ENCODE assay signal across 10 cellular contexts in the genomic region with DNA sequence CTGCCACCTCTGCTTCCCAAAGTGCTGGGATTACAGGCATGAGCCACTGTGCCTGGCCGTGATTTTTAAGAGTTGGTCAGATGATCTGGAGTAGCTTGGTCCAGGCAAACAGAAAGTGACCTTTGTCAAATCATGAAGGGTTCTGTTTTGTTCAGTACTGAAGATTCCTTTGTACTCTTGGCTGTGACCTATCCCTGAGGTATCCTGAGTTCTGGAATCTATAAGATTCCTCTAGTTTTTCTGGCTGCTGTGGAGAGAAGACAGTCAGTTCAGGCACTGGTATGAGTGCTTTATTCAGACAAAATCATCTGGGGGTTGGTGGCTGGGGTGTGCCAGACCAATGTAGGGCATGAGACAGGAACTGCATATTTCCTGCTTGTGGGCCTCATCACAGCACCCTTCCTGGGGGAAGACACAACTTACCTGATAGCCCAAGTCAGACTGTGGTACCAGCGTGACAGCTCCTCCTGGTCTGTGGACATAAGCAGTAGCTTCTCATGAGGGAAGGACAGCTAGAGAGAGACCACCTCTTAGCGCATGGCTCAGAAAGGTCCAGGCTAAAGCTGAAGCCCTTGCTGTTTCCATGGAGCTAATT. TPM values are rescaled to one million over a fixed set of nuclear protein-coding genes. Genes with fewer than 3 reads are reported as not detected.
DNase-seq lines count a peak whose midpoint lies in the region; ATAC-seq and TF ChIP-seq lines count a peak whose summit lies in the region.
"Had no signal": no experiment of that assay in that cellular context is flagged by ENCODE, and none has a peak within 500 bp of the region (broad histone marks: within the 10 kb centered on the region; RNA-seq: fewer than 3 reads in every experiment).

No MANE protein-coding gene starts in this region.

- H3K4me1 Mint-ChIP-seq in T-cell: peaks cover 80 to 88% (median 86%) of the 10 kb centered on the region in 3 donors

- no peak overlapping the region for H4K8ac ChIP-seq in mesenchymal stem cell (ENCODE audit: low read length)

- peaks cover 16% of the 10 kb centered on the region for H3K79me1 ChIP-seq in mesenchymal stem cell (replicated peaks; ENCODE audit: low read length, poor library complexity, severe bottlenecking)

- no peak overlapping the region for H2BK120ac ChIP-seq in mesenchymal stem cell (ENCODE audit: low read depth, low read length)

- H3K9me3 Mint-ChIP-seq in T-cell: no peaks in the 10 kb centered on the region

- no peak overlapping the region for H2BK12ac ChIP-seq in mesenchymal stem cell (ENCODE audit: low read length in 2 of 2)

- peaks cover 23% of the 10 kb centered on the region for H3K36me3 Mint-ChIP-seq in T-cell

- no peak overlapping the region for H3K4ac ChIP-seq in mesenchymal stem cell (ENCODE audit: low read depth in 1 of 2, low read length in 2 of 2)

- no peak for TF ChIP-seq EP300 in sigmoid colon (IDR thresholded peaks at IDR 0.05)

- H3K27me3 ChIP-seq in sigmoid colon (no peaks in the 10 kb centered on the region), mesenchymal stem cell (ENCODE audit: control insufficient read depth in 1 of 2, insufficient read depth in 1 of 2, low read length in 2 of 2) (no peaks in the 10 kb centered on the region)

- H3K4me2 ChIP-seq in mesenchymal stem cell (ENCODE audit: low read length, poor library complexity, severe bottlenecking): no peak overlapping the region

- no peak overlapping the region for H3K23ac ChIP-seq in mesenchymal stem cell (ENCODE audit: low read length in 2 of 2)

- H3K18ac ChIP-seq in mesenchymal stem cell (ENCODE audit: low read depth in 1 of 2, low read length in 2 of 2): no peak overlapping the region

- TF ChIP-seq CTCF in sigmoid colon (IDR thresholded peaks at IDR 0.05): no peak

- H4K91ac ChIP-seq in mesenchymal stem cell (ENCODE audit: low read length): no peak overlapping the region

- peaks cover 0 to 13% (median 10%) of the 10 kb centered on the region in 4 donors for H3K36me3 ChIP-seq in sigmoid colon
- peaks cover 18 to 33% of the 10 kb centered on the region in 2 experiments for H3K36me3 ChIP-seq in mesenchymal stem cell (ENCODE audit: control insufficient read depth in 1 of 2, insufficient read depth in 2 of 2, low read depth in 1 of 2, low read length in 2 of 2)

- H3K27ac Mint-ChIP-seq in T-cell: peak overlapping the region; percentile 92 to 93

- POLR2A ChIA-PET in T-cell (lab: Charles Lee): no interaction called here

- CTCF ChIA-PET in T-cell (lab: Charles Lee): interaction anchor here (0.5 to 7.1 kb wide), 11 partner anchors 14 to 584 kb away, joined by 3 to 122 read pairs (median 3); a partner anchor contains a TSS

- peak; percentile 34 for DNase-seq in EH (ENCODE audit: low read depth)
- DNase-seq in T-cell: peak in 27 of 34 experiments; percentile 27 to 55 (median 41)
- DNase-seq in effector CD4-positive, alpha-beta T cell: peak; percentile 33
- DNase-seq in sigmoid colon: no peak
- DNase-seq in mesenchymal stem cell: no peak
- DNase-seq: stimulated activated CD4-positive, alpha-beta T cell treated with anti-CD3 and anti-CD28 coated beads, Interleukin-2, amount 100 ng/mL, for 48 hours had no signal

- peak in 1 of 4 experiments; percentile 21 for ATAC-seq in T-cell (replicated peaks in 1 of 4)
- no peak for ATAC-seq in GM18520 (IDR thresholded peaks at IDR 0.05; ENCODE audit: unreplicated experiment)
- ATAC-seq in HG02759 (IDR thresholded peaks at IDR 0.05; ENCODE audit: unreplicated experiment): no peak
- ATAC-seq in GM21717 (IDR thresholded peaks at IDR 0.05; ENCODE audit: unreplicated experiment): no peak

- H3K4me3 ChIP-seq in sigmoid colon: no peak overlapping the region
- no peak overlapping the region for H3K4me3 ChIP-seq in mesenchymal stem cell (ENCODE audit: insufficient read depth in 1 of 2, low read depth in 1 of 2, low read length in 2 of 2)

- H2AFZ ChIP-seq in mesenchymal stem cell (ENCODE audit: low read depth, low read length): no peak overlapping the region

- H3K4me1 ChIP-seq in sigmoid colon (peaks cover 0 to 71% (median 63%) of the 10 kb centered on the region in 4 donors), mesenchymal stem cell (ENCODE audit: control insufficient read depth, insufficient read depth, low read depth, low read length) (peaks cover 20% of the 10 kb centered on the region)

- H3K14ac ChIP-seq in mesenchymal stem cell (ENCODE audit: low read length in 2 of 2): no peak overlapping the region

- H2BK5ac ChIP-seq in mesenchymal stem cell (ENCODE audit: low read depth, low read length, poor library complexity, severe bottlenecking): no peak overlapping the region

- H3K9ac ChIP-seq in mesenchymal stem cell (ENCODE audit: low read length): no peak overlapping the region

- intact Hi-C loops in sigmoid colon (cut with DNase I): no loop called here

- H3K4me3 Mint-ChIP-seq in T-cell: peak overlapping the region; percentile 46 to 93 (median 64)

- H2BK15ac ChIP-seq in mesenchymal stem cell (ENCODE audit: low read depth, poor library complexity, severe bottlenecking): no peak overlapping the region

- H3K27ac ChIP-seq in sigmoid colon (peak overlapping the region; percentile 97 to 98 (median 98)), mesenchymal stem cell (ENCODE audit: low read length, poor library complexity, severe bottlenecking) (no peak overlapping the region)

- no peak overlapping the region for H2AK5ac ChIP-seq in mesenchymal stem cell (ENCODE audit: low read length, severe bottlenecking)

- 65% methylated on average over 3 of the region's 3 CpGs for WGBS in sigmoid colon, 2 donors
- WGBS in mesenchymal stem cell: 94% methylated on average over 3 of the region's 3 CpGs

- H3K9me3 ChIP-seq in sigmoid colon: no peaks in the 10 kb centered on the region
- no peaks in the 10 kb centered on the region for H3K9me3 ChIP-seq in mesenchymal stem cell (ENCODE audit: control insufficient read depth, low read length)

- TF ChIP-seq POLR2A in sigmoid colon (IDR thresholded peaks at IDR 0.05): no peak

- H3K27me3 Mint-ChIP-seq in T-cell: peaks cover 4 to 5% of the 10 kb centered on the region in 2 donors

RNA-seq across cellular contexts. Expression of a gene that starts 3.1 kb away (rescaled TPM):
- total RNA-seq in T-cell (1 to 10 TPM in 2 of 5 donors, under 1 TPM in 3; 0.12 to 1.3 (median 0.57) TPM), sigmoid colon (1 to 10 TPM in 3 of 4 donors, under 1 TPM in 1; 0.99 to 3.3 (median 1.4) TPM)
- polyA plus RNA-seq in sigmoid colon: 1 to 10 TPM in 2 of 3 donors, under 1 TPM in 1; 0.60 to 9.0 (median 1.6) TPM
- 0.81 TPM for polyA plus RNA-seq in mesenchymal stem cell (2013, experiment 1 of 2)
- 0.73 TPM for polyA plus RNA-seq in mesenchymal stem cell (2013, experiment 2 of 2)

RNA-seq across cellular contexts. Expression of a gene that starts 3.8 kb away (rescaled TPM):
- total RNA-seq in T-cell (10 to 100 TPM; 17.7 to 29.8 (median 27.5) TPM), sigmoid colon (100 to 1,000 TPM in 1 of 4 donors, 10 to 100 TPM in 3; 70.6 to 112 (median 83.1) TPM)
- polyA plus RNA-seq in sigmoid colon: 10 to 100 TPM; 21.3 to 28.8 (median 24.2) TPM
- 21.7 TPM for polyA plus RNA-seq in mesenchymal stem cell (2013, experiment 1 of 2)
- 20.5 TPM for polyA plus RNA-seq in mesenchymal stem cell (2013, experiment 2 of 2)

RNA-seq across cellular contexts. Expression of a gene that starts 4.0 kb away (rescaled TPM):
- over 10,000 TPM; 10,537 to 37,987 (median 30,491) TPM for total RNA-seq in T-cell
- total RNA-seq in sigmoid colon: over 10,000 TPM in 2 of 4 donors, 1,000 to 10,000 TPM in 2; 2,523 to 26,387 (median 8,883) TPM
- 100 to 1,000 TPM in 1 of 3 donors, not detected in 2; 480 TPM for polyA plus RNA-seq in sigmoid colon
- polyA plus RNA-seq in mesenchymal stem cell (2013, experiment 1 of 2): not detected
- not detected for polyA plus RNA-seq in mesenchymal stem cell (2013, experiment 2 of 2)

RNA-seq across cellular contexts. Expression of a gene that starts 11.1 kb away (rescaled TPM):
- total RNA-seq in T-cell (10 to 100 TPM; 34.9 to 57.1 (median 51.9) TPM), sigmoid colon (under 1 TPM in 2 of 4 donors, not detected in 2; 0.81 to 0.82 TPM)
- polyA plus RNA-seq in sigmoid colon: 10 to 100 TPM in 1 of 3 donors, 1 to 10 TPM in 1, not detected in 1; 1.8 to 15.9 TPM
- not detected for polyA plus RNA-seq in mesenchymal stem cell (2013, experiment 1 of 2)
- polyA plus RNA-seq in mesenchymal stem cell (2013, experiment 2 of 2): not detected
- total RNA-seq: NCI-H460 had no signal

RNA-seq across cellular contexts. Expression of a gene that starts 11.9 kb away (rescaled TPM):
- total RNA-seq in T-cell (under 1 TPM in 2 of 5 donors, not detected in 3; 0.19 to 0.46 TPM), sigmoid colon (under 1 TPM in 2 of 4 donors, not detected in 2; 0.33 to 0.71 TPM)
- polyA plus RNA-seq in sigmoid colon: 1 to 10 TPM in 1 of 3 donors, not detected in 2; 1.7 TPM
- polyA plus RNA-seq in mesenchymal stem cell (2013, experiment 1 of 2): 0.30 TPM
- 0.38 TPM for polyA plus RNA-seq in mesenchymal stem cell (2013, experiment 2 of 2)

Comparison
In these comparisons a context has a peak if more than half of its experiments do, and no peak if none do; other contexts are left out.
1. DNase-seq: peak in EH (single experiment), T-cell (27 of 34) and effector CD4-positive, alpha-beta T cell (single experiment); none in sigmoid colon (single experiment) and mesenchymal stem cell (single experiment).